ENCODE assay signal across 8 cellular contexts in genomic region chr22:44684506-44685383, GRCh38. TPM values are rescaled to one million over a fixed set of nuclear protein-coding genes. Genes with fewer than 3 reads are reported as not detected.
DNase-seq lines count a peak whose midpoint lies in the region; ATAC-seq and TF ChIP-seq lines count a peak whose summit lies in the region.

No MANE protein-coding gene starts in this region.

- intact Hi-C loops in naive thymus-derived CD4-positive, alpha-beta T cell (cut with micrococcal nuclease), result loop anchor here (1.0 to 10.0 kb wide), 8 partner anchors 13 to 690 kb away; partner anchors contain the start of genes PRR5 (in 2 of the 2), PARVG (in 1 of the 2) and RTL6 (in 1 of the 2)

- peak overlapping the region; percentile 64 for H3K4me3 ChIP-seq in OCI-LY3 (ENCODE audit: low read length)
- no peak overlapping the region for H3K4me3 ChIP-seq in epithelial cell of proximal tubule (ENCODE audit: low read depth, low read length)
- no peak overlapping the region for H3K4me3 ChIP-seq in naive thymus-derived CD4-positive, alpha-beta T cell (ENCODE audit: low read length)

- CTCF ChIA-PET in naive thymus-derived CD4-positive, alpha-beta T cell (lab: Charles Lee), result interaction anchor here (0.6 to 1.6 kb wide), 11 partner anchors 9 to 58 kb away, joined by 3 to 10 read pairs (median 3); no protein-coding TSS in a partner anchor

- H4K20me1 ChIP-seq in OCI-LY3 (ENCODE audit: insufficient read depth, low read length), result no peaks in the 10 kb centered on the region

- H3K27ac ChIP-seq in OCI-LY3 (ENCODE audit: low read length), result no peak overlapping the region
- no peak overlapping the region for H3K27ac ChIP-seq in naive thymus-derived CD4-positive, alpha-beta T cell (ENCODE audit: low read depth, low read length)

- no peaks in the 10 kb centered on the region for H3K79me2 ChIP-seq in OCI-LY3 (ENCODE audit: low read length)

- peaks cover 0 to 7% (median 0%) of the 10 kb centered on the region in 5 donors for H3K36me3 Mint-ChIP-seq in naive thymus-derived CD4-positive, alpha-beta T cell
- H3K36me3 Mint-ChIP-seq in stimulated activated naive B cell treated with anti-CD40 and anti-IgM and Interleukin-4, amounts not matched to agents 10 μg/mL and 1 μg/mL and 100 μg/mL, for 72 hours, result no peaks in the 10 kb centered on the region

- no peaks in the 10 kb centered on the region for H3K27me3 Mint-ChIP-seq in naive thymus-derived CD4-positive, alpha-beta T cell
- H3K27me3 Mint-ChIP-seq in stimulated activated naive B cell treated with anti-CD40 and anti-IgM and Interleukin-4, amounts not matched to agents 10 μg/mL and 1 μg/mL and 100 μg/mL, for 72 hours, result peaks cover 18 to 22% of the 10 kb centered on the region in 2 donors

- peak in 10 of 14 donors; percentile 13 to 74 (median 39) for DNase-seq in C1 segment of cervical spinal cord (lab: John Stamatoyannopoulos, UW)
- peak; percentile 49 for DNase-seq in HS-27A (ENCODE audit: low read depth)
- DNase-seq in activated T-cell treated with anti-CD3 and anti-CD28 coated beads for 24 hours (ENCODE audit: low read depth), result peak; percentile 77
- peak; percentile 51 for DNase-seq in epithelial cell of proximal tubule (ENCODE audit: low read depth)
- DNase-seq in naive thymus-derived CD4-positive, alpha-beta T cell, result peak; percentile 58 to 84 (median 78)
- DNase-seq in stimulated activated naive B cell treated with anti-CD40 and anti-IgM and Interleukin-4, amounts not matched to agents 10 μg/mL and 1 μg/mL and 100 μg/mL, for 72 hours, result peak; percentile 84

- peak overlapping the region; percentile 62; the same call in 1 of the 2 replicates for H2AFZ ChIP-seq in OCI-LY3 (ENCODE audit: low read depth, low read length)

- peak overlapping the region in 8 of 10 donors; percentile 36 to 76 (median 52) for H3K4me3 Mint-ChIP-seq in naive thymus-derived CD4-positive, alpha-beta T cell
- H3K4me3 Mint-ChIP-seq in stimulated activated naive B cell treated with anti-CD40 and anti-IgM and Interleukin-4, amounts not matched to agents 10 μg/mL and 1 μg/mL and 100 μg/mL, for 72 hours, result peak overlapping the region; percentile 23 to 49

- H3K27me3 ChIP-seq in OCI-LY3 (ENCODE audit: low read depth, low read length), result peaks cover 15% of the 10 kb centered on the region
- no peaks in the 10 kb centered on the region for H3K27me3 ChIP-seq in naive thymus-derived CD4-positive, alpha-beta T cell (ENCODE audit: control insufficient read depth in 2 of 2, insufficient read depth in 2 of 2, low read length in 2 of 2)

- H3K9me3 ChIP-seq in OCI-LY3 (ENCODE audit: insufficient read depth, low read length), result no peaks in the 10 kb centered on the region
- no peaks in the 10 kb centered on the region for H3K9me3 ChIP-seq in naive thymus-derived CD4-positive, alpha-beta T cell (ENCODE audit: control insufficient read depth in 2 of 3, low read length in 3 of 3)

- peaks cover 36% of the 10 kb centered on the region for H3K4me1 ChIP-seq in OCI-LY3 (ENCODE audit: low read length)
- peaks cover 16 to 39% of the 10 kb centered on the region in 2 donors for H3K4me1 ChIP-seq in naive thymus-derived CD4-positive, alpha-beta T cell (ENCODE audit: control insufficient read depth in 2 of 2, insufficient read depth in 2 of 2, low read length in 2 of 2)

- H3K9me3 Mint-ChIP-seq in naive thymus-derived CD4-positive, alpha-beta T cell, result no peaks in the 10 kb centered on the region
- H3K9me3 Mint-ChIP-seq in stimulated activated naive B cell treated with anti-CD40 and anti-IgM and Interleukin-4, amounts not matched to agents 10 μg/mL and 1 μg/mL and 100 μg/mL, for 72 hours, result no peaks in the 10 kb centered on the region

- TF ChIP-seq CTCF in OCI-LY3 (IDR thresholded peaks at IDR 0.05; ENCODE audit: low read depth, low read length) (peak; percentile 94), epithelial cell of proximal tubule (conservative IDR thresholded peaks at IDR 0.05; ENCODE audit: low read depth, low read length) (peak; percentile 100)

- peak overlapping the region; percentile 83 for H3K4me2 ChIP-seq in OCI-LY3 (ENCODE audit: low read length)

- POLR2A ChIA-PET in naive thymus-derived CD4-positive, alpha-beta T cell (lab: Charles Lee), result interaction anchor here (1.6 kb wide), 1 partner anchor 15 kb away, joined by 3 read pairs; no protein-coding TSS in a partner anchor

- H3K4me1 Mint-ChIP-seq in naive thymus-derived CD4-positive, alpha-beta T cell, result peaks cover 20 to 55% (median 37%) of the 10 kb centered on the region in 7 donors
- peaks cover 45 to 57% of the 10 kb centered on the region in 2 donors for H3K4me1 Mint-ChIP-seq in stimulated activated naive B cell treated with anti-CD40 and anti-IgM and Interleukin-4, amounts not matched to agents 10 μg/mL and 1 μg/mL and 100 μg/mL, for 72 hours

- no peaks in the 10 kb centered on the region for H3K36me3 ChIP-seq in OCI-LY3 (replicated peaks; ENCODE audit: low read depth, low read length)
- no peaks in the 10 kb centered on the region for H3K36me3 ChIP-seq in naive thymus-derived CD4-positive, alpha-beta T cell (ENCODE audit: control insufficient read depth in 2 of 3, insufficient read depth in 3 of 3, low read length in 3 of 3)

- ATAC-seq in GM19351 (IDR thresholded peaks at IDR 0.05; ENCODE audit: unreplicated experiment), result peak; percentile 65
- peak; percentile 95 for ATAC-seq in naive thymus-derived CD4-positive, alpha-beta T cell
- ATAC-seq in stimulated activated naive B cell treated with anti-CD40 and anti-IgM and Interleukin-4, amounts not matched to agents 10 μg/mL and 1 μg/mL and 100 μg/mL, for 72 hours (replicated peaks), result peak; percentile 73 to 76

- H3K27ac Mint-ChIP-seq in naive thymus-derived CD4-positive, alpha-beta T cell, result peak overlapping the region in 8 of 9 donors; percentile 43 to 84 (median 67)
- H3K27ac Mint-ChIP-seq in stimulated activated naive B cell treated with anti-CD40 and anti-IgM and Interleukin-4, amounts not matched to agents 10 μg/mL and 1 μg/mL and 100 μg/mL, for 72 hours, result peak overlapping the region; percentile 87

- H3K9ac ChIP-seq in OCI-LY3 (ENCODE audit: low read length), result peak overlapping the region; percentile 18; the same call in 1 of the 2 replicates

RNA-seq across cellular contexts. Expression of gene PRR5, which starts 17.3 kb away (rescaled TPM):
- 9.1 and 12.9 TPM in 2 replicates for total RNA-seq in epithelial cell of proximal tubule
- 10 to 100 TPM; 19.6 to 49.1 (median 44.4) TPM for total RNA-seq in naive thymus-derived CD4-positive, alpha-beta T cell
- 10 to 100 TPM; 19.6 to 29.6 TPM for polyA plus RNA-seq in naive thymus-derived CD4-positive, alpha-beta T cell
